Comparison of ENCODE assay signal across 1 cellular context in the genomic region with DNA sequence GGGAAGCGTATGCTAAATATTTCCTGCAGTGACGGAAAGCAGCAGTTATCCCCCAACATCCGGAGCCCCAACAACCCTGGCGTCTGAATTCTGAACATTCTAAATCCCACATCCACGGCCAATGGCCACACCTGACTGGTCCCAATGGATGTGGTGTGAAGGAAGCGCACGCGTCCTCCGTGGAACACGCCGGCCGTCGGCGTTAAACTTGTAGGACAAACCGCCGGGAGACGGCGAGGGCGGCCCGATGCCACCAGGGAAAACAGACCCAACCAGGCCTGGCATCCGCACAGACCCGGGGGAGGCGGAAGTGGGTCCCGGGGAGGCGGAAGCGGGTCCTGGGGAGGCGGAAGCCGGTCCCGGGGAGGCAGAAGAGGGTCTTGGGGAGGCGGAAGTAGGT.
TF ChIP-seq lines count a peak whose summit lies in the region.

No MANE protein-coding gene starts in this region.

TF ChIP-seq in GM23338, 12 proteins besides CTCF, POLR2A, EP300 and RAD21 (continued from another document):
- TF ChIP-seq, protein P1, sequence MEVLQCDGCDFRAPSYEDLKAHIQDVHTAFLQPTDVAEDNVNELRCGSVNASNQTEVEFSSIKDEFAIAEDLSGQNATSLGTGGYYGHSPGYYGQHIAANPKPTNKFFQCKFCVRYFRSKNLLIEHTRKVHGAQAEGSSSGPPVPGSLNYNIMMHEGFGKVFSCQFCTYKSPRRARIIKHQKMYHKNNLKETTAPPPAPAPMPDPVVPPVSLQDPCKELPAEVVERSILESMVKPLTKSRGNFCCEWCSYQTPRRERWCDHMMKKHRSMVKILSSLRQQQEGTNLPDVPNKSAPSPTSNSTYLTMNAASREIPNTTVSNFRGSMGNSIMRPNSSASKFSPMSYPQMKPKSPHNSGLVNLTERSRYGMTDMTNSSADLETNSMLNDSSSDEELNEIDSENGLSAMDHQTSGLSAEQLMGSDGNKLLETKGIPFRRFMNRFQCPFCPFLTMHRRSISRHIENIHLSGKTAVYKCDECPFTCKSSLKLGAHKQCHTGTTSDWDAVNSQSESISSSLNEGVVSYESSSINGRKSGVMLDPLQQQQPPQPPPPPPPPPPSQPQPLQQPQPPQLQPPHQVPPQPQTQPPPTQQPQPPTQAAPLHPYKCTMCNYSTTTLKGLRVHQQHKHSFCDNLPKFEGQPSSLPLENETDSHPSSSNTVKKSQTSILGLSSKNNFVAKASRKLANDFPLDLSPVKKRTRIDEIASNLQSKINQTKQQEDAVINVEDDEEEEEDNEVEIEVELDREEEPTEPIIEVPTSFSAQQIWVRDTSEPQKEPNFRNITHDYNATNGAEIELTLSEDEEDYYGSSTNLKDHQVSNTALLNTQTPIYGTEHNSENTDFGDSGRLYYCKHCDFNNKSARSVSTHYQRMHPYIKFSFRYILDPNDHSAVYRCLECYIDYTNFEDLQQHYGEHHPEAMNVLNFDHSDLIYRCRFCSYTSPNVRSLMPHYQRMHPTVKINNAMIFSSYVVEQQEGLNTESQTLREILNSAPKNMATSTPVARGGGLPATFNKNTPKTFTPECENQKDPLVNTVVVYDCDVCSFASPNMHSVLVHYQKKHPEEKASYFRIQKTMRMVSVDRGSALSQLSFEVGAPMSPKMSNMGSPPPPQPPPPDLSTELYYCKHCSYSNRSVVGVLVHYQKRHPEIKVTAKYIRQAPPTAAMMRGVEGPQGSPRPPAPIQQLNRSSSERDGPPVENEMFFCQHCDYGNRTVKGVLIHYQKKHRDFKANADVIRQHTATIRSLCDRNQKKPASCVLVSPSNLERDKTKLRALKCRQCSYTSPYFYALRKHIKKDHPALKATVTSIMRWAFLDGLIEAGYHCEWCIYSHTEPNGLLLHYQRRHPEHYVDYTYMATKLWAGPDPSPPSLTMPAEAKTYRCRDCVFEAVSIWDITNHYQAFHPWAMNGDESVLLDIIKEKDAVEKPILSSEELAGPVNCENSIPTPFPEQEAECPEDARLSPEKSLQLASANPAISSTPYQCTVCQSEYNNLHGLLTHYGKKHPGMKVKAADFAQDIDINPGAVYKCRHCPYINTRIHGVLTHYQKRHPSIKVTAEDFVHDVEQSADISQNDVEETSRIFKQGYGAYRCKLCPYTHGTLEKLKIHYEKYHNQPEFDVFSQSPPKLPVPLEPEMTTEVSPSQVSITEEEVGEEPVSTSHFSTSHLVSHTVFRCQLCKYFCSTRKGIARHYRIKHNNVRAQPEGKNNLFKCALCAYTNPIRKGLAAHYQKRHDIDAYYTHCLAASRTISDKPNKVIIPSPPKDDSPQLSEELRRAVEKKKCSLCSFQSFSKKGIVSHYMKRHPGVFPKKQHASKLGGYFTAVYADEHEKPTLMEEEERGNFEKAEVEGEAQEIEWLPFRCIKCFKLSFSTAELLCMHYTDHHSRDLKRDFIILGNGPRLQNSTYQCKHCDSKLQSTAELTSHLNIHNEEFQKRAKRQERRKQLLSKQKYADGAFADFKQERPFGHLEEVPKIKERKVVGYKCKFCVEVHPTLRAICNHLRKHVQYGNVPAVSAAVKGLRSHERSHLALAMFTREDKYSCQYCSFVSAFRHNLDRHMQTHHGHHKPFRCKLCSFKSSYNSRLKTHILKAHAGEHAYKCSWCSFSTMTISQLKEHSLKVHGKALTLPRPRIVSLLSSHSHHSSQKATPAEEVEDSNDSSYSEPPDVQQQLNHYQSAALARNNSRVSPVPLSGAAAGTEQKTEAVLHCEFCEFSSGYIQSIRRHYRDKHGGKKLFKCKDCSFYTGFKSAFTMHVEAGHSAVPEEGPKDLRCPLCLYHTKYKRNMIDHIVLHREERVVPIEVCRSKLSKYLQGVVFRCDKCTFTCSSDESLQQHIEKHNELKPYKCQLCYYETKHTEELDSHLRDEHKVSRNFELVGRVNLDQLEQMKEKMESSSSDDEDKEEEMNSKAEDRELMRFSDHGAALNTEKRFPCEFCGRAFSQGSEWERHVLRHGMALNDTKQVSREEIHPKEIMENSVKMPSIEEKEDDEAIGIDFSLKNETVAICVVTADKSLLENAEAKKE (CRISPR knock-in tag; IDR thresholded peaks at IDR 0.05): no peak
- TF ChIP-seq ZNF114 (CRISPR knock-in tag; IDR thresholded peaks at IDR 0.05): no peak
- TF ChIP-seq, protein P2, sequence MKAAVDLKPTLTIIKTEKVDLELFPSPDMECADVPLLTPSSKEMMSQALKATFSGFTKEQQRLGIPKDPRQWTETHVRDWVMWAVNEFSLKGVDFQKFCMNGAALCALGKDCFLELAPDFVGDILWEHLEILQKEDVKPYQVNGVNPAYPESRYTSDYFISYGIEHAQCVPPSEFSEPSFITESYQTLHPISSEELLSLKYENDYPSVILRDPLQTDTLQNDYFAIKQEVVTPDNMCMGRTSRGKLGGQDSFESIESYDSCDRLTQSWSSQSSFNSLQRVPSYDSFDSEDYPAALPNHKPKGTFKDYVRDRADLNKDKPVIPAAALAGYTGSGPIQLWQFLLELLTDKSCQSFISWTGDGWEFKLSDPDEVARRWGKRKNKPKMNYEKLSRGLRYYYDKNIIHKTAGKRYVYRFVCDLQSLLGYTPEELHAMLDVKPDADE (IDR thresholded peaks at IDR 0.05): no peak
- TF ChIP-seq NANOG (IDR thresholded peaks at IDR 0.05; ENCODE audit: borderline replicate concordance): no peak
- TF ChIP-seq EZH2phosphoT487 (IDR thresholded peaks at IDR 0.05; ENCODE audit: unreplicated experiment): no peak
- TF ChIP-seq, protein P3, sequence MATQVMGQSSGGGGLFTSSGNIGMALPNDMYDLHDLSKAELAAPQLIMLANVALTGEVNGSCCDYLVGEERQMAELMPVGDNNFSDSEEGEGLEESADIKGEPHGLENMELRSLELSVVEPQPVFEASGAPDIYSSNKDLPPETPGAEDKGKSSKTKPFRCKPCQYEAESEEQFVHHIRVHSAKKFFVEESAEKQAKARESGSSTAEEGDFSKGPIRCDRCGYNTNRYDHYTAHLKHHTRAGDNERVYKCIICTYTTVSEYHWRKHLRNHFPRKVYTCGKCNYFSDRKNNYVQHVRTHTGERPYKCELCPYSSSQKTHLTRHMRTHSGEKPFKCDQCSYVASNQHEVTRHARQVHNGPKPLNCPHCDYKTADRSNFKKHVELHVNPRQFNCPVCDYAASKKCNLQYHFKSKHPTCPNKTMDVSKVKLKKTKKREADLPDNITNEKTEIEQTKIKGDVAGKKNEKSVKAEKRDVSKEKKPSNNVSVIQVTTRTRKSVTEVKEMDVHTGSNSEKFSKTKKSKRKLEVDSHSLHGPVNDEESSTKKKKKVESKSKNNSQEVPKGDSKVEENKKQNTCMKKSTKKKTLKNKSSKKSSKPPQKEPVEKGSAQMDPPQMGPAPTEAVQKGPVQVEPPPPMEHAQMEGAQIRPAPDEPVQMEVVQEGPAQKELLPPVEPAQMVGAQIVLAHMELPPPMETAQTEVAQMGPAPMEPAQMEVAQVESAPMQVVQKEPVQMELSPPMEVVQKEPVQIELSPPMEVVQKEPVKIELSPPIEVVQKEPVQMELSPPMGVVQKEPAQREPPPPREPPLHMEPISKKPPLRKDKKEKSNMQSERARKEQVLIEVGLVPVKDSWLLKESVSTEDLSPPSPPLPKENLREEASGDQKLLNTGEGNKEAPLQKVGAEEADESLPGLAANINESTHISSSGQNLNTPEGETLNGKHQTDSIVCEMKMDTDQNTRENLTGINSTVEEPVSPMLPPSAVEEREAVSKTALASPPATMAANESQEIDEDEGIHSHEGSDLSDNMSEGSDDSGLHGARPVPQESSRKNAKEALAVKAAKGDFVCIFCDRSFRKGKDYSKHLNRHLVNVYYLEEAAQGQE (IDR thresholded peaks at IDR 0.05; ENCODE audit: unreplicated experiment): no peak
- no peak for TF ChIP-seq ZNF331 (CRISPR knock-in tag; IDR thresholded peaks at IDR 0.05; ENCODE audit: low read depth)
- TF ChIP-seq STAT1 (IDR thresholded peaks at IDR 0.05; ENCODE audit: unreplicated experiment): no peak
- no peak for TF ChIP-seq CREB1 (CRISPR knock-in tag; IDR thresholded peaks at IDR 0.05; ENCODE audit: low read depth)
- no peak for TF ChIP-seq JUNB (IDR thresholded peaks at IDR 0.05; ENCODE audit: unreplicated experiment)
